Comparison of ENCODE assay signal across 28 cellular contexts in genomic region chr1:14617791-14618190, GRCh38.
"Had no signal": no experiment of that assay in that cellular context is flagged by ENCODE, and none has a peak within 500 bp of the region (broad histone marks: within the 10 kb centered on the region; RNA-seq: fewer than 3 reads in every experiment).

No MANE protein-coding gene starts in this region.

- DNase-seq: colonic mucosa; cortex of kidney; dermis blood vessel endothelial cell; dorsolateral prefrontal cortex; effector CD4-positive, alpha-beta T cell; effector CD8-positive, alpha-beta T cell; effector memory CD4-positive, alpha-beta T cell; effector memory CD8-positive, alpha-beta T cell; endodermal cell; erythroblast; esophagus squamous epithelium; foreskin fibroblast; foreskin keratinocyte; foreskin melanocyte; gastrocnemius medialis; glutamatergic neuron; head of caudate nucleus; heart right ventricle; hippocampal formation had no signal

- H3K27me3 ChIP-seq: colonic mucosa, dorsolateral prefrontal cortex, gastrocnemius medialis, hepatocyte had no signal

- ATAC-seq: effector memory CD8-positive, alpha-beta T cell; esophagus mucosa; foreskin keratinocyte; gastrocnemius medialis; gastroesophageal sphincter; heart right ventricle had no signal

- H3K4me1 ChIP-seq: colonic mucosa, foreskin keratinocyte, gastrocnemius medialis, gastroesophageal sphincter, heart right ventricle had no signal

- H3K4me3 ChIP-seq: colonic mucosa, coronary artery, dorsolateral prefrontal cortex, esophagus muscularis mucosa, esophagus squamous epithelium, gastrocnemius medialis, gastroesophageal sphincter, heart right ventricle, hepatocyte had no signal

- H3K27ac ChIP-seq: colonic mucosa, coronary artery, epithelial cell of prostate, esophagus muscularis mucosa, esophagus squamous epithelium, foreskin keratinocyte, gastrocnemius medialis, gastroesophageal sphincter, heart right ventricle, hepatocyte had no signal

- H3K36me3 ChIP-seq: colonic mucosa, esophagus muscularis mucosa, esophagus squamous epithelium, gastrocnemius medialis, gastroesophageal sphincter, heart right ventricle had no signal

- H3K9me3 ChIP-seq: colonic mucosa, esophagus squamous epithelium, gastrocnemius medialis had no signal

- FAIRE-seq: endometrium, endothelial cell of umbilical vein, frontal cortex had no signal
